ENCODE assay signal across 27 cellular contexts in the genomic region with DNA sequence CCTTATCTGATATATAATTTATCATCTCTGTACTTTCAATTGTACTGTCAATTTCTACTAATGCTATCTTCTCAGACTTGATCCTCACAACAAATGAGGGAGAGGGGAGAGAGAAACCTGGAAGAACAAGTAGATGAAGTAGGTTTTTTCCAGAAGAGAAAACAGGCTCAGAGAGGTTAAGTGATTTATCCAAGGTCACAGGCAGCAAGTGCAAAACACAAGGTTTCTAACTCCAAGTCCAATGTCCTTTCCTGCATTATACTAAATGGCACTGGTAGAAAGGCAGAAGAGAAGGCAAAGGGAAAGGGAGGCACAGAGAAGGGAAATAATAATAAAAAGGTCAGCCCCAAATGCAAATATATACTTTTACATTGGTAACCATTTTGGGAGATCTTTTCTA. TPM values are rescaled to one million over a fixed set of nuclear protein-coding genes. Genes with fewer than 3 reads are reported as not detected.
DNase-seq lines count a peak whose midpoint lies in the region; ATAC-seq and TF ChIP-seq lines count a peak whose summit lies in the region.
"Had no signal": no experiment of that assay in that cellular context is flagged by ENCODE, and none has a peak within 500 bp of the region (broad histone marks: within the 10 kb centered on the region; RNA-seq: fewer than 3 reads in every experiment).

No MANE protein-coding gene starts in this region.

- H4K20me1 ChIP-seq in SU-DHL-6 (ENCODE audit: low read depth, low read length) (peaks cover 43% of the 10 kb centered on the region; the same call in 1 of the 2 replicates), PC-9 (ENCODE audit: insufficient read depth) (peaks cover 44% of the 10 kb centered on the region)

- CTCF ChIA-PET in CD4-positive, alpha-beta memory T cell (lab: Charles Lee; ENCODE audit: partially characterized antibody) = no interaction called here
- CTCF ChIA-PET in PC-9 (lab: Charles Lee) = no interaction called here

- H3F3A ChIP-seq in SU-DHL-6 (ENCODE audit: insufficient read depth) = peaks cover 17% of the 10 kb centered on the region
- H3F3A ChIP-seq in PC-9 (ENCODE audit: insufficient read depth, low read depth) = no peaks in the 10 kb centered on the region

- TF ChIP-seq CTCF in SU-DHL-6 (IDR thresholded peaks at IDR 0.05; ENCODE audit: insufficient read depth, low read length, poor library complexity, severe bottlenecking) = no peak
- TF ChIP-seq CTCF in natural killer cell (IDR thresholded peaks at IDR 0.05) = no peak
- no peak for TF ChIP-seq CTCF in adrenal gland (IDR thresholded peaks at IDR 0.05)
- TF ChIP-seq CTCF in PC-9 (conservative IDR thresholded peaks at IDR 0.05) = no peak

- no peak for DNase-seq in activated T-cell treated with anti-CD3 and anti-CD28 coated beads, Interleukin-2, amount 50 U/mL, for 72 hours
- no peak for DNase-seq in activated T-cell treated with anti-CD3 and anti-CD28 coated beads, Interleukin-2, amount 50 U/mL, for 1 hour
- DNase-seq in CD4-positive, alpha-beta memory T cell = no peak
- DNase-seq in natural killer cell = no peak
- no peak for DNase-seq in UCSD-AML1 (lab: John Stamatoyannopoulos, UW; ENCODE audit: unreplicated experiment)
- DNase-seq in adrenal gland = no peak
- DNase-seq in PC-9 = no peak
- DNase-seq: activated CD4-positive, alpha-beta T cell treated with anti-CD3 and anti-CD28 coated beads, Interleukin-2, amount 50 U/mL, for 1 hour; activated naive CD8-positive, alpha-beta T cell treated with anti-CD3 and anti-CD28 coated beads for 36 hours; AML-193; Caco-2; DMS79; endodermal cell; GDM1; glutamatergic neuron; HCEC 1CT; mesenchymal stem cell; NCI-H2107; stimulated activated CD4-positive, alpha-beta T cell treated with anti-CD3 and anti-CD28 coated beads, Interleukin-2, amount 100 ng/mL, for 48 hours; T1000; transverse colon; WERI-Rb-1 had no signal

- H3K36me3 Mint-ChIP-seq in activated T-cell treated with anti-CD3 and anti-CD28 coated beads, Interleukin-2, amount 50 U/mL, for 72 hours (ENCODE audit: insufficient read depth in 2 of 2) = peaks cover 22 to 24% of the 10 kb centered on the region in 2 donors
- peaks cover 13 to 25% of the 10 kb centered on the region in 2 donors for H3K36me3 Mint-ChIP-seq in CD4-positive, alpha-beta memory T cell
- no peaks in the 10 kb centered on the region for H3K36me3 Mint-ChIP-seq in natural killer cell

- no peaks in the 10 kb centered on the region for H3K9me3 Mint-ChIP-seq in activated T-cell treated with anti-CD3 and anti-CD28 coated beads, Interleukin-2, amount 50 U/mL, for 72 hours
- H3K9me3 Mint-ChIP-seq in CD4-positive, alpha-beta memory T cell = peaks cover 0 to 1% (median 0%) of the 10 kb centered on the region in 8 donors
- H3K9me3 Mint-ChIP-seq in natural killer cell = no peaks in the 10 kb centered on the region
- H3K9me3 Mint-ChIP-seq: activated naive CD8-positive, alpha-beta T cell treated with anti-CD3 and anti-CD28 coated beads for 36 hours; endodermal cell; IgD-negative memory B cell had no signal

- peak overlapping the region in 1 of 2 donors; percentile 48 for H3K4me3 Mint-ChIP-seq in activated T-cell treated with anti-CD3 and anti-CD28 coated beads, Interleukin-2, amount 50 U/mL, for 72 hours
- peak overlapping the region in 3 of 8 donors; percentile 9 to 43 (median 36) for H3K4me3 Mint-ChIP-seq in CD4-positive, alpha-beta memory T cell
- peak overlapping the region; percentile 84 for H3K4me3 Mint-ChIP-seq in natural killer cell
- H3K4me3 Mint-ChIP-seq: activated naive CD8-positive, alpha-beta T cell treated with anti-CD3 and anti-CD28 coated beads for 36 hours; endodermal cell had no signal

- H3K9me2 ChIP-seq in SU-DHL-6 (replicated peaks; ENCODE audit: insufficient read depth, low read length) (no peaks in the 10 kb centered on the region), PC-9 (ENCODE audit: insufficient read depth) (no peaks in the 10 kb centered on the region)

- peak overlapping the region; percentile 75 for H3K4me2 ChIP-seq in SU-DHL-6 (ENCODE audit: low read depth, low read length, poor library complexity, severe bottlenecking)
- no peak overlapping the region for H3K4me2 ChIP-seq in PC-9

- peaks cover 100% of the 10 kb centered on the region for H3K79me2 ChIP-seq in SU-DHL-6 (ENCODE audit: insufficient read depth, low read length)
- H3K79me2 ChIP-seq in PC-9 (ENCODE audit: low read depth) = peaks cover 96% of the 10 kb centered on the region

- POLR2A ChIA-PET in CD4-positive, alpha-beta memory T cell (lab: Charles Lee; ENCODE audit: partially characterized antibody) = no interaction called here
- POLR2A ChIA-PET in PC-9 (lab: Charles Lee; ENCODE audit: unreplicated experiment) = no interaction called here

- H3K4me1 ChIP-seq in CD4-positive, alpha-beta memory T cell (ENCODE audit: insufficient read depth, low read length) = peaks cover 90% of the 10 kb centered on the region
- peaks cover 28 to 74% of the 10 kb centered on the region in 2 donors for H3K4me1 ChIP-seq in adrenal gland (replicated peaks in 1 of 2)
- peaks cover 18% of the 10 kb centered on the region for H3K4me1 ChIP-seq in PC-9 (replicated peaks; ENCODE audit: insufficient read depth)
- H3K4me1 ChIP-seq: Caco-2 had no signal

- no peak for TF ChIP-seq POLR2A in adrenal gland (IDR thresholded peaks at IDR 0.05)

- no TSS peak for BruUV-seq in PC-9 (replicated peaks; lab: Mats Ljungman, UMichigan)

- ATAC-seq in activated T-cell treated with anti-CD3 and anti-CD28 coated beads, Interleukin-2, amount 50 U/mL, for 72 hours (replicated peaks in 1 of 2) = no peak
- no peak for ATAC-seq in natural killer cell
- ATAC-seq: left lobe of liver had no signal

- H3K4me1 Mint-ChIP-seq in activated T-cell treated with anti-CD3 and anti-CD28 coated beads, Interleukin-2, amount 50 U/mL, for 72 hours (ENCODE audit: low read depth) = peaks cover 90% of the 10 kb centered on the region
- peaks cover 62 to 86% (median 76%) of the 10 kb centered on the region in 4 donors for H3K4me1 Mint-ChIP-seq in CD4-positive, alpha-beta memory T cell
- peaks cover 76 to 90% of the 10 kb centered on the region in 2 donors for H3K4me1 Mint-ChIP-seq in natural killer cell

- H3K27ac Mint-ChIP-seq in activated T-cell treated with anti-CD3 and anti-CD28 coated beads, Interleukin-2, amount 50 U/mL, for 72 hours = peak overlapping the region; percentile 27
- peak overlapping the region in 5 of 7 donors; percentile 41 to 74 (median 46) for H3K27ac Mint-ChIP-seq in CD4-positive, alpha-beta memory T cell
- H3K27ac Mint-ChIP-seq in natural killer cell = peak overlapping the region; percentile 93 to 97
- H3K27ac Mint-ChIP-seq: activated naive CD8-positive, alpha-beta T cell treated with anti-CD3 and anti-CD28 coated beads for 36 hours; endodermal cell had no signal

- intact Hi-C loops in CD4-positive, alpha-beta memory T cell (cut with micrococcal nuclease) = loop anchor here (10.0 kb wide), 2 partner anchors 1375 to 1695 kb away; partner anchors contain the start of genes ACAA2 and RPL17
- intact Hi-C loops in natural killer cell (cut with micrococcal nuclease) = no loop called here
- intact Hi-C loops in adrenal gland (cut with DNase I) = no loop called here
- intact Hi-C loops in PC-9 (cut with micrococcal nuclease; ENCODE audit: unreplicated experiment) = no loop called here

- no peak overlapping the region for H3K27ac ChIP-seq in CD4-positive, alpha-beta memory T cell (ENCODE audit: low read depth, low read length)
- H3K27ac ChIP-seq in SU-DHL-6 (ENCODE audit: low read depth, low read length) = peak overlapping the region; percentile 4; the same call in 1 of the 2 replicates
- no peak overlapping the region for H3K27ac ChIP-seq in adrenal gland
- H3K27ac ChIP-seq in PC-9 = no peak overlapping the region
- H3K27ac ChIP-seq: ascending aorta, right atrium auricular region, transverse colon, WERI-Rb-1 had no signal

- 0 out of 2 replicates have a peak overlapping the region, but pooled peaks have one; percentile 5 for H3K9ac ChIP-seq in SU-DHL-6 (ENCODE audit: low read length)

- no peak overlapping the region for H3K4me3 ChIP-seq in CD4-positive, alpha-beta memory T cell (ENCODE audit: low read length in 2 of 2)
- H3K4me3 ChIP-seq in SU-DHL-6 (ENCODE audit: insufficient read depth, low read length, poor library complexity, severe bottlenecking) = no peak overlapping the region
- H3K4me3 ChIP-seq in adrenal gland = no peak overlapping the region
- no peak overlapping the region for H3K4me3 ChIP-seq in PC-9
- H3K4me3 ChIP-seq: ascending aorta, right atrium auricular region, transverse colon had no signal

- no peaks in the 10 kb centered on the region for H3K27me3 ChIP-seq in CD4-positive, alpha-beta memory T cell (ENCODE audit: insufficient read depth, low read length)
- no peaks in the 10 kb centered on the region for H3K27me3 ChIP-seq in SU-DHL-6 (ENCODE audit: low read length)
- H3K27me3 ChIP-seq in adrenal gland = no peaks in the 10 kb centered on the region
- no peaks in the 10 kb centered on the region for H3K27me3 ChIP-seq in PC-9 (ENCODE audit: insufficient read depth, low read depth)
- H3K27me3 ChIP-seq: ascending aorta, right atrium auricular region, transverse colon had no signal

- H3K9me3 ChIP-seq in CD4-positive, alpha-beta memory T cell (ENCODE audit: control insufficient read depth in 1 of 2, low read length in 2 of 2) = no peaks in the 10 kb centered on the region
- H3K9me3 ChIP-seq in SU-DHL-6 (ENCODE audit: insufficient read depth, low read length) (no peaks in the 10 kb centered on the region), adrenal gland (replicated peaks in 1 of 3) (no peaks in the 10 kb centered on the region), PC-9 (ENCODE audit: insufficient read depth, low read depth) (no peaks in the 10 kb centered on the region)
- H3K9me3 ChIP-seq: ascending aorta, Caco-2, right atrium auricular region, transverse colon had no signal

- no peaks in the 10 kb centered on the region for H3K36me3 ChIP-seq in CD4-positive, alpha-beta memory T cell (ENCODE audit: insufficient read depth, low read length)
- peaks cover 17% of the 10 kb centered on the region; the same call in 1 of the 2 replicates for H3K36me3 ChIP-seq in SU-DHL-6 (ENCODE audit: low read length)
- no peaks in the 10 kb centered on the region for H3K36me3 ChIP-seq in adrenal gland (replicated peaks in 1 of 2)
- 0 out of 2 replicates have a peak, but pooled peaks cover 3% of the 10 kb centered on the region for H3K36me3 ChIP-seq in PC-9 (ENCODE audit: low read depth)
- H3K36me3 ChIP-seq: ascending aorta, right atrium auricular region, transverse colon had no signal

- no peaks in the 10 kb centered on the region for H3K27me3 Mint-ChIP-seq in activated T-cell treated with anti-CD3 and anti-CD28 coated beads, Interleukin-2, amount 50 U/mL, for 72 hours (ENCODE audit: low read depth)
- no peaks in the 10 kb centered on the region for H3K27me3 Mint-ChIP-seq in CD4-positive, alpha-beta memory T cell
- H3K27me3 Mint-ChIP-seq in natural killer cell (ENCODE audit: low read depth in 2 of 2) = no peaks in the 10 kb centered on the region
- H3K27me3 Mint-ChIP-seq: activated naive CD8-positive, alpha-beta T cell treated with anti-CD3 and anti-CD28 coated beads for 36 hours; IgD-negative memory B cell had no signal

- H2AFZ ChIP-seq in SU-DHL-6 (ENCODE audit: low read depth, low read length, severe bottlenecking) = no peak overlapping the region
- no peak overlapping the region for H2AFZ ChIP-seq in PC-9

RNA-seq across cellular contexts. Expression of gene MEX3C, which starts 7.5 kb away (rescaled TPM):
- total RNA-seq in activated T-cell treated with anti-CD3 and anti-CD28 coated beads, Interleukin-2, amount 50 U/mL, for 72 hours = 10 to 100 TPM; 85.0 to 94.5 TPM
- total RNA-seq in CD4-positive, alpha-beta memory T cell = 10 to 100 TPM; 60.9 to 64.8 TPM
- 10 to 100 TPM in 1 of 2 donors, 1 to 10 TPM in 1; 3.5 to 10.5 TPM for polyA plus RNA-seq in CD4-positive, alpha-beta memory T cell
- 100 to 1,000 TPM; 189 to 205 (median 202) TPM for total RNA-seq in natural killer cell
- 10 to 100 TPM; 25.7 to 38.9 (median 29.6) TPM for total RNA-seq in adrenal gland
- 10 to 100 TPM in 1 of 3 donors, 1 to 10 TPM in 2; 7.0 to 33.7 (median 8.7) TPM for polyA plus RNA-seq in adrenal gland
- 21.1 and 26.2 TPM in 2 replicates for total RNA-seq in PC-9 (2021)

Comparison
In these comparisons a context has a peak if more than half of its experiments do, and no peak if none do; other contexts are left out.
1. H3K27ac Mint-ChIP-seq: peak in every context shown above with its lines; median percentile 95 in natural killer cell; 46 in CD4-positive, alpha-beta memory T cell; 27 in activated T-cell treated with anti-CD3 and anti-CD28 coated beads, Interleukin-2, amount 50 U/mL, for 72 hours.